Comparison of ENCODE assay signal across 1 cellular context in genomic region chr10:45594276-45595157, GRCh38.
A peak's percentile ranks its signal among the peaks of the same experiment; 100 is the strongest.
TF ChIP-seq lines count a peak whose summit lies in the region.

No MANE protein-coding gene starts in this region.

TF ChIP-seq in HepG2, 621 proteins besides CTCF, POLR2A, EP300 and RAD21 (continued from another document and continues in another):
- peak; percentile 40 for TF ChIP-seq SRSF1 (optimal IDR thresholded peaks at IDR 0.05; ENCODE audit: low read depth, low read length)
- TF ChIP-seq GMEB2 (CRISPR knock-in tag; IDR thresholded peaks at IDR 0.05; ENCODE audit: low read depth) = peak; percentile 73
- peak; percentile 26; the same call in 1 of the 2 replicates for TF ChIP-seq ZNF318 (CRISPR knock-in tag; IDR thresholded peaks at IDR 0.05)
- no peak for TF ChIP-seq GATA4 (IDR thresholded peaks at IDR 0.05; ENCODE audit: borderline replicate concordance, low read depth)
- peak; percentile 92 for TF ChIP-seq KMT2A (CRISPR knock-in tag; IDR thresholded peaks at IDR 0.05)
- peak; percentile 79 for TF ChIP-seq HMG20B (CRISPR knock-in tag; conservative IDR thresholded peaks at IDR 0.05)
- TF ChIP-seq CC2D1A (CRISPR knock-in tag; IDR thresholded peaks at IDR 0.05) = 0 out of 2 replicates have a peak, but pooled peaks have one; percentile 47
- TF ChIP-seq DMTF1 (CRISPR knock-in tag; IDR thresholded peaks at IDR 0.05) = no peak
- TF ChIP-seq MBD4 (IDR thresholded peaks at IDR 0.05; ENCODE audit: borderline replicate concordance, low read length) = no peak
- peak; percentile 74; the same call in 1 of the 2 replicates for TF ChIP-seq KDM4B (CRISPR knock-in tag; IDR thresholded peaks at IDR 0.05)
- TF ChIP-seq FOXO1 (CRISPR knock-in tag; IDR thresholded peaks at IDR 0.05) = peak; percentile 99
- peak; percentile 43; the same call in 1 of the 2 replicates for TF ChIP-seq RNF219 (CRISPR knock-in tag; IDR thresholded peaks at IDR 0.05)
- TF ChIP-seq MLX (CRISPR knock-in tag; IDR thresholded peaks at IDR 0.05) = peak; percentile 94
- no peak for TF ChIP-seq ZNF460 (CRISPR knock-in tag; IDR thresholded peaks at IDR 0.05; ENCODE audit: borderline replicate concordance)
- 0 out of 2 replicates have a peak, but pooled peaks have one; percentile 50 for TF ChIP-seq SATB2 (CRISPR knock-in tag; IDR thresholded peaks at IDR 0.05)
- peak; percentile 98 for TF ChIP-seq KAT8 (CRISPR knock-in tag; IDR thresholded peaks at IDR 0.05)
- no peak for TF ChIP-seq DDIT3 (CRISPR knock-in tag; IDR thresholded peaks at IDR 0.05)
- TF ChIP-seq TFDP2 (CRISPR knock-in tag; IDR thresholded peaks at IDR 0.05) = peak; percentile 90
- TF ChIP-seq HNF1B (CRISPR knock-in tag; IDR thresholded peaks at IDR 0.05) = peak; percentile 80; the same call in 1 of the 2 replicates
- peak; percentile 81; the same call in 1 of the 2 replicates for TF ChIP-seq MXD3 (CRISPR knock-in tag; IDR thresholded peaks at IDR 0.05)
- peak; percentile 98 for TF ChIP-seq GATAD1 (CRISPR knock-in tag; IDR thresholded peaks at IDR 0.05)
- TF ChIP-seq ZNF274 (CRISPR knock-in tag; IDR thresholded peaks at IDR 0.05) = peak; percentile 88
- TF ChIP-seq ARNT2 (CRISPR knock-in tag; IDR thresholded peaks at IDR 0.05; ENCODE audit: low read depth) = peak; percentile 92
- TF ChIP-seq ARHGAP35 (CRISPR knock-in tag; IDR thresholded peaks at IDR 0.05; ENCODE audit: borderline replicate concordance) = peak; percentile 69; the same call in 1 of the 2 replicates
- peak; percentile 100 for TF ChIP-seq SAP130 (CRISPR knock-in tag; IDR thresholded peaks at IDR 0.05; ENCODE audit: low read depth)
- peak; percentile 86 for TF ChIP-seq ZSCAN31 (CRISPR knock-in tag; IDR thresholded peaks at IDR 0.05; ENCODE audit: low read depth)
- peak; percentile 70; the same call in 1 of the 2 replicates for TF ChIP-seq MIXL1 (CRISPR knock-in tag; IDR thresholded peaks at IDR 0.05)
- peak; percentile 94 for TF ChIP-seq ZSCAN21 (CRISPR knock-in tag; IDR thresholded peaks at IDR 0.05; ENCODE audit: borderline replicate concordance)
- peak; percentile 99 for TF ChIP-seq RAD51 (IDR thresholded peaks at IDR 0.05; ENCODE audit: borderline replicate concordance)
- TF ChIP-seq SMAD9 (CRISPR knock-in tag; IDR thresholded peaks at IDR 0.05) = no peak
- TF ChIP-seq ZKSCAN5 (CRISPR knock-in tag; IDR thresholded peaks at IDR 0.05) = no peak
- no peak for TF ChIP-seq SYNCRIP (IDR thresholded peaks at IDR 0.05; ENCODE audit: insufficient read depth, low read depth, low read length)
